ENCODE assay signal across 13 cellular contexts in genomic region chr12:94326727-94327126, GRCh38.
DNase-seq lines count a peak whose midpoint lies in the region; ATAC-seq and TF ChIP-seq lines count a peak whose summit lies in the region.
"Had no signal": no experiment of that assay in that cellular context is flagged by ENCODE, and none has a peak within 500 bp of the region (broad histone marks: within the 10 kb centered on the region; RNA-seq: fewer than 3 reads in every experiment).

No MANE protein-coding gene starts in this region.

- no peaks in the 10 kb centered on the region for H3K4me1 ChIP-seq in naive thymus-derived CD4-positive, alpha-beta T cell (ENCODE audit: control insufficient read depth in 2 of 2, insufficient read depth in 2 of 2, low read length in 2 of 2)
- H3K4me1 ChIP-seq: psoas muscle had no signal

- H3K27me3 Mint-ChIP-seq in naive thymus-derived CD4-positive, alpha-beta T cell: no peaks in the 10 kb centered on the region
- H3K27me3 Mint-ChIP-seq: memory B cell had no signal

- peaks cover 0 to 19% (median 0%) of the 10 kb centered on the region in 7 donors for H3K4me1 Mint-ChIP-seq in naive thymus-derived CD4-positive, alpha-beta T cell

- no peak overlapping the region for H3K4me3 Mint-ChIP-seq in naive thymus-derived CD4-positive, alpha-beta T cell
- H3K4me3 Mint-ChIP-seq: memory B cell had no signal

- intact Hi-C loops in naive thymus-derived CD4-positive, alpha-beta T cell (cut with micrococcal nuclease): no loop called here

- CTCF ChIA-PET in naive thymus-derived CD4-positive, alpha-beta T cell (lab: Charles Lee): no interaction called here

- H3K27ac Mint-ChIP-seq in naive thymus-derived CD4-positive, alpha-beta T cell: no peak overlapping the region
- H3K27ac Mint-ChIP-seq: memory B cell had no signal

- H3K27me3 ChIP-seq in naive thymus-derived CD4-positive, alpha-beta T cell (ENCODE audit: control insufficient read depth in 2 of 2, insufficient read depth in 2 of 2, low read length in 2 of 2): no peaks in the 10 kb centered on the region

- peaks cover 0 to 10% (median 0%) of the 10 kb centered on the region in 3 experiments for H3K36me3 ChIP-seq in naive thymus-derived CD4-positive, alpha-beta T cell (ENCODE audit: control insufficient read depth in 2 of 3, insufficient read depth in 3 of 3, low read length in 3 of 3)

- H3K9me3 ChIP-seq in naive thymus-derived CD4-positive, alpha-beta T cell (ENCODE audit: control insufficient read depth in 2 of 3, low read length in 3 of 3): no peaks in the 10 kb centered on the region
- H3K9me3 ChIP-seq: psoas muscle had no signal

- peak; percentile 92 for DNase-seq in EH (ENCODE audit: low read depth)
- DNase-seq in LHCN-M2 (ENCODE audit: low read depth): peak; percentile 88
- DNase-seq in astrocyte of the spinal cord (ENCODE audit: low read depth, low spot score): peak; percentile 73
- DNase-seq in kidney tubule cell (ENCODE audit: low spot score): peak; percentile 76
- no peak for DNase-seq in amygdala (lab: John Stamatoyannopoulos, UW)
- DNase-seq in activated gamma-delta T cell (lab: John Stamatoyannopoulos, UW): no peak
- DNase-seq in naive thymus-derived CD4-positive, alpha-beta T cell: no peak
- DNase-seq: activated naive CD4-positive, alpha-beta T cell treated with Interleukin-2 at 50 U/mL for 16 hours; DMS53; head of caudate nucleus; psoas muscle had no signal

- H3K9me3 Mint-ChIP-seq in naive thymus-derived CD4-positive, alpha-beta T cell: peaks cover 0 to 6% (median 1%) of the 10 kb centered on the region in 11 donors

- no peak overlapping the region for H3K4me3 ChIP-seq in astrocyte of the spinal cord (ENCODE audit: low read depth, low read length)
- no peak overlapping the region for H3K4me3 ChIP-seq in naive thymus-derived CD4-positive, alpha-beta T cell (ENCODE audit: low read length)
- H3K4me3 ChIP-seq: psoas muscle had no signal

- no peak for TF ChIP-seq CTCF in astrocyte of the spinal cord (IDR thresholded peaks at IDR 0.05; ENCODE audit: low read depth, low read length)

- H3K27ac ChIP-seq in naive thymus-derived CD4-positive, alpha-beta T cell (ENCODE audit: low read depth, low read length): no peak overlapping the region
- H3K27ac ChIP-seq: psoas muscle had no signal

- ATAC-seq in GM19455 (IDR thresholded peaks at IDR 0.05; ENCODE audit: unreplicated experiment): no peak
- ATAC-seq in naive thymus-derived CD4-positive, alpha-beta T cell: no peak
- ATAC-seq: psoas muscle had no signal

- in situ Hi-C loops in astrocyte of the spinal cord (cut with HindIII; ENCODE audit: low sequenced_read_pairs): no loop called here

- peaks cover 20 to 71% (median 58%) of the 10 kb centered on the region in 5 donors for H3K36me3 Mint-ChIP-seq in naive thymus-derived CD4-positive, alpha-beta T cell

- POLR2A ChIA-PET in naive thymus-derived CD4-positive, alpha-beta T cell (lab: Charles Lee): no interaction called here

Comparison
In these comparisons a context has a peak if more than half of its experiments do, and no peak if none do; other contexts are left out.
1. DNase-seq: peak in EH (single experiment), LHCN-M2 (single experiment), astrocyte of the spinal cord (single experiment) and kidney tubule cell (single experiment); none in amygdala (0 of 56), activated gamma-delta T cell (single experiment) and naive thymus-derived CD4-positive, alpha-beta T cell (0 of 9).